ENCODE assay signal across 16 cellular contexts in the genomic region with DNA sequence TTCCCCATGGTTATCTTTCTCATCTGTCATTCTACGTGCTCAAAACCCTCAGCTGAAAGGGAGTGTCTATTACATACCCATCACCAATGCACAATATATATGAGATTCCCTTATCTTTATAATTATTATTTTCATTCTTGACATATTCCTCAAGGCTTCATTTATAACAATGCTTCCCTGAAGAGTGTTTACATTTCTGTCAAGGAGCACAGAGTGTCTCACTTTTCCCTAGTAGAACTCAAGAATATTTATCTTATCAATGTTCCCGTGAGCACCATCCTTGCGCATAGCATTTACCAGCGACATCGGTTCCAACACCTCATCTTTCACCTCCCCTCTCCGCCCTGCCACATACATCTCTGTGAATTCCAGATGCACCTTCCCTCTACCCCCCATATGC.
"Had no signal": no experiment of that assay in that cellular context is flagged by ENCODE, and none has a peak within 500 bp of the region (broad histone marks: within the 10 kb centered on the region; RNA-seq: fewer than 3 reads in every experiment).

No MANE protein-coding gene starts in this region.

- DNase-seq: dermis blood vessel endothelial cell; dorsolateral prefrontal cortex; effector CD4-positive, alpha-beta T cell; effector memory CD4-positive, alpha-beta T cell; foreskin keratinocyte; head of caudate nucleus; heart right ventricle; hippocampal formation; left cardiac atrium; left lung; left ventricle myocardium superior; lower lobe of right lung; mesenchymal stem cell; mucosa of descending colon; naive B cell had no signal

- H3K4me1 Mint-ChIP-seq: naive B cell had no signal

- H3K27me3 Mint-ChIP-seq: naive B cell had no signal

- H3K27ac Mint-ChIP-seq: mesothelial cell of epicardium, naive B cell had no signal

- H3K4me3 Mint-ChIP-seq: mesothelial cell of epicardium, naive B cell had no signal

- H3K36me3 Mint-ChIP-seq: mesothelial cell of epicardium, naive B cell had no signal
